ENCODE assay signal across 8 cellular contexts in genomic region chr17:4420692-4421131, GRCh38. TPM values are rescaled to one million over a fixed set of nuclear protein-coding genes. Genes with fewer than 3 reads are reported as not detected.
A peak's percentile ranks its signal among the peaks of the same experiment; 100 is the strongest.
DNase-seq lines count a peak whose midpoint lies in the region; ATAC-seq and TF ChIP-seq lines count a peak whose summit lies in the region.

No MANE protein-coding gene starts in this region.

- H3K9me3 ChIP-seq in Panc1 (ENCODE audit: control insufficient read depth, insufficient read depth, low read depth, low read length): no peaks in the 10 kb centered on the region
- H3K9me3 ChIP-seq in tibial nerve: peaks cover 0 to 6% (median 0%) of the 10 kb centered on the region in 4 donors

- H3K36me3 ChIP-seq in Panc1 (ENCODE audit: control insufficient read depth, insufficient read depth, low read length) (no peaks in the 10 kb centered on the region), tibial nerve (no peaks in the 10 kb centered on the region)

- H3K4me3 ChIP-seq in Jurkat, Clone E6-1 (ENCODE audit: low read length): no peak overlapping the region
- no peak overlapping the region for H3K4me3 ChIP-seq in Panc1 (ENCODE audit: low read depth in 2 of 2, low read length in 2 of 2)
- no peak overlapping the region for H3K4me3 ChIP-seq in fibroblast of pulmonary artery (replicated peaks; ENCODE audit: low read depth, low read length)
- no peak overlapping the region for H3K4me3 ChIP-seq in tibial nerve

- WGBS in tibial nerve, 2 donors: 0 to 10% methylated on average over 7 of the region's 7 CpGs

- peak overlapping the region in 1 of 2 donors; percentile 36 for H3K4me3 Mint-ChIP-seq in activated T-cell treated with anti-CD3 and anti-CD28 coated beads, Interleukin-2, amount 50 U/mL, for 72 hours
- H3K4me3 Mint-ChIP-seq in neural crest cell: no peak overlapping the region

- no TSS peak for BruUV-seq in Panc1 (replicated peaks; lab: Mats Ljungman, UMichigan)

- intact Hi-C loops in Panc1 (cut with micrococcal nuclease; ENCODE audit: unreplicated experiment): no loop called here

- H3K27me3 ChIP-seq in Panc1 (ENCODE audit: control insufficient read depth, insufficient read depth, low read length) (no peaks in the 10 kb centered on the region), tibial nerve (no peaks in the 10 kb centered on the region)

- DNase-seq in DMS53 (lab: John Stamatoyannopoulos, UW): peak; percentile 81
- DNase-seq in Jurkat, Clone E6-1 (ENCODE audit: low read depth, low spot score): peak; percentile 88
- DNase-seq in Panc1 (ENCODE audit: low read depth, low spot score): peak; percentile 77
- peak; percentile 64 to 72 for DNase-seq in activated T-cell treated with anti-CD3 and anti-CD28 coated beads, Interleukin-2, amount 50 U/mL, for 72 hours
- DNase-seq in fibroblast of pulmonary artery (ENCODE audit: low read depth): peak; percentile 84
- peak; percentile 58 for DNase-seq in neural crest cell (ENCODE audit: low read depth, low spot score)
- DNase-seq in tibial nerve (ENCODE audit: low spot score in 2 of 2): peak in 1 of 2 donors; percentile 44

- H3K36me3 Mint-ChIP-seq in activated T-cell treated with anti-CD3 and anti-CD28 coated beads, Interleukin-2, amount 50 U/mL, for 72 hours (ENCODE audit: insufficient read depth in 2 of 2): no peaks in the 10 kb centered on the region
- H3K36me3 Mint-ChIP-seq in neural crest cell (ENCODE audit: low read depth): no peaks in the 10 kb centered on the region

- H3K9me3 Mint-ChIP-seq in activated T-cell treated with anti-CD3 and anti-CD28 coated beads, Interleukin-2, amount 50 U/mL, for 72 hours: no peaks in the 10 kb centered on the region
- H3K9me3 Mint-ChIP-seq in neural crest cell: no peaks in the 10 kb centered on the region

- POLR2A ChIA-PET in Panc1 (lab: Charles Lee): interaction anchor here (0.7 kb wide), 2 partner anchors 257 to 853 kb away, joined by 7 to 11 read pairs; no protein-coding TSS in a partner anchor

- TF ChIP-seq POLR2A in tibial nerve (IDR thresholded peaks at IDR 0.05): no peak

- H3K27ac ChIP-seq in Panc1 (ENCODE audit: low read length) (no peak overlapping the region), tibial nerve (no peak overlapping the region)

- TF ChIP-seq EP300 in tibial nerve (IDR thresholded peaks at IDR 0.05): peak in 1 of 2 donors; percentile 18

- CTCF ChIA-PET in Panc1 (lab: Charles Lee): interaction anchor here (0.5 to 0.7 kb wide), 4 partner anchors 57 to 260 kb away, joined by 3 to 6 read pairs (median 4); partner anchors contain the start of gene SPNS2

- TF ChIP-seq CTCF in Panc1 (IDR thresholded peaks at IDR 0.05): peak; percentile 87
- peak; percentile 89 for TF ChIP-seq CTCF in fibroblast of pulmonary artery (IDR thresholded peaks at IDR 0.05; ENCODE audit: low read length, missing control alignments)
- peak; percentile 86 for TF ChIP-seq CTCF in neural crest cell (conservative IDR thresholded peaks at IDR 0.05)
- TF ChIP-seq CTCF in tibial nerve (IDR thresholded peaks at IDR 0.05): peak; percentile 62 to 79 (median 76)

- ATAC-seq in Panc1 (peak; percentile 92), GM21381 (IDR thresholded peaks at IDR 0.05; ENCODE audit: unreplicated experiment) (no peak)
- ATAC-seq in activated T-cell treated with anti-CD3 and anti-CD28 coated beads, Interleukin-2, amount 50 U/mL, for 72 hours (replicated peaks in 1 of 2): peak; percentile 96 to 97

- H3K4me1 Mint-ChIP-seq in activated T-cell treated with anti-CD3 and anti-CD28 coated beads, Interleukin-2, amount 50 U/mL, for 72 hours (ENCODE audit: low read depth): no peaks in the 10 kb centered on the region
- H3K4me1 Mint-ChIP-seq in neural crest cell: peaks cover 4% of the 10 kb centered on the region

- in situ Hi-C loops in Panc1 (cut with HindIII; ENCODE audit: low pct_unique_long_range_greater_than_20kb, low sequenced_read_pairs): no loop called here

- H3K4me1 ChIP-seq in Panc1 (ENCODE audit: control insufficient read depth, insufficient read depth, low read length) (no peaks in the 10 kb centered on the region), tibial nerve (no peaks in the 10 kb centered on the region)

- no peaks in the 10 kb centered on the region for H3K27me3 Mint-ChIP-seq in activated T-cell treated with anti-CD3 and anti-CD28 coated beads, Interleukin-2, amount 50 U/mL, for 72 hours (ENCODE audit: low read depth)
- H3K27me3 Mint-ChIP-seq in neural crest cell (ENCODE audit: low read depth): no peaks in the 10 kb centered on the region

- no peak overlapping the region for H3K27ac Mint-ChIP-seq in activated T-cell treated with anti-CD3 and anti-CD28 coated beads, Interleukin-2, amount 50 U/mL, for 72 hours
- H3K27ac Mint-ChIP-seq in neural crest cell (ENCODE audit: unreplicated experiment): no peak overlapping the region

RNA-seq across cellular contexts. Expression of gene SPNS3, which starts 13.0 kb away (rescaled TPM):
- polyA plus RNA-seq in Jurkat, Clone E6-1 (2012; ENCODE audit: insufficient read depth, insufficient read length): 12.5 TPM
- total RNA-seq in Panc1 (2021; ENCODE audit: unreplicated experiment): 0.10 TPM
- not detected for polyA plus RNA-seq in Panc1 (2012; ENCODE audit: insufficient read length)
- total RNA-seq in activated T-cell treated with anti-CD3 and anti-CD28 coated beads, Interleukin-2, amount 50 U/mL, for 72 hours: 10 to 100 TPM; 42.1 to 44.9 TPM
- total RNA-seq in neural crest cell: not detected in 2 replicates
- total RNA-seq in tibial nerve: under 1 TPM in 1 of 4 donors, not detected in 3; 0.44 TPM

RNA-seq across cellular contexts. Expression of gene UBE2G1, which starts 54.2 kb away (rescaled TPM):
- polyA plus RNA-seq in Jurkat, Clone E6-1 (2012; ENCODE audit: insufficient read depth, insufficient read length): 65.1 TPM
- 119 TPM for total RNA-seq in Panc1 (2021; ENCODE audit: unreplicated experiment)
- polyA plus RNA-seq in Panc1 (2012; ENCODE audit: insufficient read length): 87.2 TPM
- total RNA-seq in activated T-cell treated with anti-CD3 and anti-CD28 coated beads, Interleukin-2, amount 50 U/mL, for 72 hours: 10 to 100 TPM; 64.2 to 64.3 TPM
- total RNA-seq in neural crest cell: 98.5 and 119 TPM in 2 replicates
- 10 to 100 TPM; 30.4 to 50.7 (median 38.3) TPM for total RNA-seq in tibial nerve

Comparison
In these comparisons a context has a peak if more than half of its experiments do, and no peak if none do; other contexts are left out.
1. RNA of gene SPNS3, which starts 13.0 kb away (total RNA-seq): 42.1 to 44.9 TPM in activated T-cell treated with anti-CD3 and anti-CD28 coated beads, Interleukin-2, amount 50 U/mL, for 72 hours; 0.44 TPM in tibial nerve, 0.10 TPM in Panc1 (single experiment) and not detected in neural crest cell; every median in the first group is over 10 times any median in the second.
2. Peak in every context shown above with its lines, with median percentiles within 50 percentile points of each other: CTCF ChIP-seq.